Comparison of ENCODE assay signal across 5 cellular contexts in genomic region chr9:34611251-34611810, GRCh38. TPM values are rescaled to one million over a fixed set of nuclear protein-coding genes. Genes with fewer than 3 reads are reported as not detected.
DNase-seq lines count a peak whose midpoint lies in the region; ATAC-seq and TF ChIP-seq lines count a peak whose summit lies in the region.

No MANE protein-coding gene starts in this region.

- H3K36me3 Mint-ChIP-seq in naive thymus-derived CD8-positive, alpha-beta T cell = peaks cover 0 to 15% (median 2%) of the 10 kb centered on the region in 3 donors

- no peak for DNase-seq in astrocyte of the spinal cord (ENCODE audit: low read depth, low spot score)
- no peak for DNase-seq in naive thymus-derived CD8-positive, alpha-beta T cell
- no peak for DNase-seq in OCI-M1 (lab: John Stamatoyannopoulos, UW)
- no peak for DNase-seq in central memory CD4-positive, alpha-beta T cell

- peak overlapping the region; percentile 77 to 99 (median 95) for H3K27ac Mint-ChIP-seq in naive thymus-derived CD8-positive, alpha-beta T cell

- H3K4me1 Mint-ChIP-seq in naive thymus-derived CD8-positive, alpha-beta T cell = peaks cover 8 to 31% (median 22%) of the 10 kb centered on the region in 4 donors

- POLR2A ChIA-PET in naive thymus-derived CD8-positive, alpha-beta T cell (lab: Charles Lee) = interaction anchor here (0.5 to 3.1 kb wide), 7 partner anchors 9 to 165 kb away, joined by 3 to 30 read pairs (median 7); partner anchors contain the start of genes CCL27, DCTN3, GALT and SIGMAR1

- no peak for TF ChIP-seq CTCF in astrocyte of the spinal cord (IDR thresholded peaks at IDR 0.05; ENCODE audit: low read depth, low read length)

- peak overlapping the region; percentile 88 to 95 (median 92) for H3K4me3 Mint-ChIP-seq in naive thymus-derived CD8-positive, alpha-beta T cell

- no peaks in the 10 kb centered on the region for H3K9me3 Mint-ChIP-seq in naive thymus-derived CD8-positive, alpha-beta T cell

- peak overlapping the region; percentile 79 for H3K4me3 ChIP-seq in astrocyte of the spinal cord (ENCODE audit: low read depth, low read length)

- no peaks in the 10 kb centered on the region for H3K27me3 Mint-ChIP-seq in naive thymus-derived CD8-positive, alpha-beta T cell

- in situ Hi-C loops in astrocyte of the spinal cord (cut with HindIII; ENCODE audit: low sequenced_read_pairs) = no loop called here

- peak; percentile 20 for ATAC-seq in HG02870 (IDR thresholded peaks at IDR 0.05; ENCODE audit: unreplicated experiment)
- ATAC-seq in naive thymus-derived CD8-positive, alpha-beta T cell = peak in 1 of 2 donors; percentile 6

RNA-seq across cellular contexts. Expression of gene RPP25L, which starts 0.6 kb away (rescaled TPM):
- 10 to 100 TPM; 20.5 to 22.2 TPM for total RNA-seq in naive thymus-derived CD8-positive, alpha-beta T cell
- 10 to 100 TPM; 28.7 to 51.7 (median 45.1) TPM for polyA plus RNA-seq in naive thymus-derived CD8-positive, alpha-beta T cell

RNA-seq across cellular contexts. Expression of gene DCTN3, which starts 9.0 kb away (rescaled TPM):
- 10 to 100 TPM; 60.0 to 69.6 TPM for total RNA-seq in naive thymus-derived CD8-positive, alpha-beta T cell
- polyA plus RNA-seq in naive thymus-derived CD8-positive, alpha-beta T cell = 100 to 1,000 TPM; 117 to 140 (median 124) TPM

RNA-seq across cellular contexts. Expression of gene ARID3C, which starts 17.5 kb away (rescaled TPM):
- total RNA-seq in naive thymus-derived CD8-positive, alpha-beta T cell = under 1 TPM in 1 of 2 experiments, not detected in 1; 0.27 TPM
- not detected for polyA plus RNA-seq in naive thymus-derived CD8-positive, alpha-beta T cell

RNA-seq across cellular contexts. Expression of gene CNTFR, which starts 21.8 kb away (rescaled TPM):
- not detected for total RNA-seq in naive thymus-derived CD8-positive, alpha-beta T cell
- not detected for polyA plus RNA-seq in naive thymus-derived CD8-positive, alpha-beta T cell

RNA-seq across cellular contexts. Expression of gene SIGMAR1, which starts 26.3 kb away (rescaled TPM):
- 10 to 100 TPM; 37.7 to 39.8 TPM for total RNA-seq in naive thymus-derived CD8-positive, alpha-beta T cell
- 10 to 100 TPM; 67.9 to 78.4 (median 71.8) TPM for polyA plus RNA-seq in naive thymus-derived CD8-positive, alpha-beta T cell
